In genomic region chr9:95327239-95327865, GRCh38 we compare ENCODE assay signal across 24 cellular contexts.
"Had no signal": no experiment of that assay in that cellular context is flagged by ENCODE, and none has a peak within 500 bp of the region (broad histone marks: within the 10 kb centered on the region; RNA-seq: fewer than 3 reads in every experiment).

No MANE protein-coding gene starts in this region.

- H3K4me1 ChIP-seq: body of pancreas, left ventricle myocardium inferior, spleen, vagina had no signal

- H3K9me3 ChIP-seq: body of pancreas, thoracic aorta, vagina had no signal

- H3K4me2 ChIP-seq: hepatocyte had no signal

- H3K79me2 ChIP-seq: hepatocyte had no signal

- DNase-seq: activated CD4-positive, alpha-beta T cell treated with anti-CD3 and anti-CD28 coated beads for 1 hour; activated CD4-positive, alpha-beta T cell treated with anti-CD3 and anti-CD28 coated beads, Interleukin-2, amount 50 U/mL, for 1 hour; activated CD8-positive, alpha-beta T cell treated with anti-CD3 and anti-CD28 coated beads, Interleukin-2, amount 10 ng/mL, durations not matched to agents 7 days and 5 days; activated gamma-delta T cell treated with Interleukin-2 at 50 U/mL for 16 hours; anterior cingulate cortex; body of pancreas; dermis blood vessel endothelial cell; effector CD8-positive, alpha-beta T cell; foreskin melanocyte; glutamatergic neuron; immature natural killer cell; left ventricle myocardium inferior; midbrain; natural killer cell; retina; spleen; stimulated activated CD4-positive, alpha-beta T cell treated with anti-CD3 and anti-CD28 coated beads, Interleukin-4, amount 100 ng/mL, for 1 hour; stimulated activated naive CD4-positive, alpha-beta T cell; WERI-Rb-1 had no signal

- FAIRE-seq: endothelial cell of umbilical vein had no signal

- H2AFZ ChIP-seq: hepatocyte had no signal

- ATAC-seq: activated CD8-positive, alpha-beta T cell treated with anti-CD3 and anti-CD28 coated beads, Interleukin-2, amount 10 ng/mL, durations not matched to agents 7 days and 5 days; body of pancreas; esophagus mucosa; natural killer cell had no signal

- H3K4me3 ChIP-seq: body of pancreas, hepatocyte, left ventricle myocardium inferior, spleen, thoracic aorta, vagina had no signal

- H3K36me3 ChIP-seq: left ventricle myocardium inferior, spleen, thoracic aorta, vagina, WERI-Rb-1 had no signal

- H3K27me3 ChIP-seq: body of pancreas, hepatocyte, spleen, vagina had no signal

- H3K27ac ChIP-seq: body of pancreas, hepatocyte, left ventricle myocardium inferior, spleen, thoracic aorta, vagina, WERI-Rb-1 had no signal
